In the genomic region with DNA sequence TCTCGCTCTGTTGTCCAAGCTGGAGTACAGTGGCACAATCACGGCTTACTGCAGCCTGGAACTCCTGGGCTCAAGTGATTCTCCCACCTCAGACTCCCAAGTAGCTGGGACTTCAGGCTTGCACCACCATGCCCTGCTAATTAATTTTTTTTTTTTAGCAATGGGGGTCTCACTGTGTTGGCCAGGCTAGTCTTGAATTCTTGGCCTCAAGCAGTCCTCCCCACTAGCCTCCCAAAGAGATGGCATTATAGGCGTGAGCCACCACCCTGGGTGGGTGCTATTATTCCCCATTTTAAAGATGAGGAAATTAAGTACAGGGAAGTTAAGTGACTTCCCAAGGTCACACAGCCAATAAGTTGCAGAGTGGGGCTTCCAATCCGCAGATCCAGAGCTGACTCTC, we compare ENCODE assay signal across 12 cellular contexts. TPM values are rescaled to one million over a fixed set of nuclear protein-coding genes. Genes with fewer than 3 reads are reported as not detected.
DNase-seq lines count a peak whose midpoint lies in the region; ATAC-seq and TF ChIP-seq lines count a peak whose summit lies in the region.
"Had no signal": no experiment of that assay in that cellular context is flagged by ENCODE, and none has a peak within 500 bp of the region (broad histone marks: within the 10 kb centered on the region; RNA-seq: fewer than 3 reads in every experiment).

No MANE protein-coding gene starts in this region.

- H3K4me1 ChIP-seq in CD8-positive, alpha-beta T cell (ENCODE audit: insufficient read depth, low read length): peaks cover 14% of the 10 kb centered on the region
- peaks cover 24 to 28% of the 10 kb centered on the region in 2 experiments for H3K4me1 ChIP-seq in neutrophil (ENCODE audit: control insufficient read depth in 1 of 2, insufficient read depth in 1 of 2, low read depth in 1 of 2, low read length in 1 of 2)

- no peak overlapping the region for H3K27ac ChIP-seq in CD8-positive, alpha-beta T cell (ENCODE audit: low read depth, low read length)
- H3K27ac ChIP-seq in HL-60 (replicated peaks): no peak overlapping the region; the same call in 1 of the 2 replicates
- peak overlapping the region; percentile 74 for H3K27ac ChIP-seq in neutrophil

- H3K27me3 Mint-ChIP-seq in CD8-positive, alpha-beta T cell (ENCODE audit: low read depth): no peaks in the 10 kb centered on the region
- H3K27me3 Mint-ChIP-seq in brain: peaks cover 17% of the 10 kb centered on the region

- H3K9me3 Mint-ChIP-seq in CD8-positive, alpha-beta T cell: no peaks in the 10 kb centered on the region
- peaks cover 0 to 3% (median 0%) of the 10 kb centered on the region in 5 experiments for H3K9me3 Mint-ChIP-seq in brain
- H3K9me3 Mint-ChIP-seq: GM23338 had no signal

- H3K36me3 Mint-ChIP-seq in CD8-positive, alpha-beta T cell: peaks cover 42% of the 10 kb centered on the region
- H3K36me3 Mint-ChIP-seq in brain: peaks cover 35% of the 10 kb centered on the region

- POLR2A ChIA-PET in CD8-positive, alpha-beta T cell (lab: Charles Lee): interaction anchor here (0.9 to 3.7 kb wide), 3 partner anchors 46 to 121 kb away, joined by 3 to 47 read pairs (median 4); partner anchors contain the start of gene TMEM267

- no peaks in the 10 kb centered on the region for H3K9me3 ChIP-seq in CD8-positive, alpha-beta T cell (ENCODE audit: low read length)
- H3K9me3 ChIP-seq in neutrophil: no peaks in the 10 kb centered on the region

- no peak overlapping the region for H3K4me3 ChIP-seq in CD8-positive, alpha-beta T cell (ENCODE audit: low read depth, low read length)
- H3K4me3 ChIP-seq in HL-60 (replicated peaks; ENCODE audit: insufficient read depth, low read length) (peak overlapping the region; percentile 74), neutrophil (ENCODE audit: low read depth in 1 of 2, low read length in 1 of 2) (no peak overlapping the region)

- no peaks in the 10 kb centered on the region for H3K36me3 ChIP-seq in CD8-positive, alpha-beta T cell (ENCODE audit: insufficient read depth, low read length)
- H3K36me3 ChIP-seq in neutrophil: peaks cover 4% of the 10 kb centered on the region

- ATAC-seq in CD8-positive, alpha-beta T cell: no peak
- no peak for ATAC-seq in GM19463 (IDR thresholded peaks at IDR 0.05; ENCODE audit: unreplicated experiment)

- peaks cover 66% of the 10 kb centered on the region for H3K4me1 Mint-ChIP-seq in CD8-positive, alpha-beta T cell (ENCODE audit: low read depth)
- H3K4me1 Mint-ChIP-seq in brain: peaks cover 55% of the 10 kb centered on the region

- no peak for DNase-seq in CD8-positive, alpha-beta T cell
- DNase-seq in HL-60 (ENCODE audit: low read depth in 1 of 2, low spot score in 1 of 2) (no peak), NCI-H1092 treated with DMSO at 0.1 percent for 48 hours (lab: John Stamatoyannopoulos, UW) (no peak), NCI-H526 treated with DMSO at 0.1 percent for 48 hours (lab: John Stamatoyannopoulos, UW) (no peak), pons (ENCODE audit: low spot score) (no peak)
- DNase-seq: activated effector memory CD4-positive, alpha-beta T cell treated with anti-CD3 and anti-CD28 coated beads, Interleukin-2, amount 50 U/mL, for 16 hours; NCI-H82; T-helper 9 cell had no signal

- CTCF ChIA-PET in CD8-positive, alpha-beta T cell (lab: Charles Lee): no interaction called here

- H3K27ac Mint-ChIP-seq in CD8-positive, alpha-beta T cell: peak overlapping the region; percentile 92
- peak overlapping the region in 3 of 5 experiments; percentile 28 to 94 (median 93) for H3K27ac Mint-ChIP-seq in brain
- H3K27ac Mint-ChIP-seq: GM23338 had no signal

- intact Hi-C loops in CD8-positive, alpha-beta T cell (cut with DNase I, micrococcal nuclease): loop anchor here (5.0 to 10.0 kb wide), 8 partner anchors 122 to 1680 kb away; partner anchors contain the start of genes ZNF131 (in 2 of the 2), FBXO4 (in 1 of the 2), HMGCS1 (in 1 of the 2) and TMEM267 (in 1 of the 2)

- TF ChIP-seq CTCF in CD8-positive, alpha-beta T cell (IDR thresholded peaks at IDR 0.05): no peak
- TF ChIP-seq CTCF in HL-60 (IDR thresholded peaks at IDR 0.05; ENCODE audit: insufficient read depth, low read length): no peak
- no peak for TF ChIP-seq CTCF in brain (conservative IDR thresholded peaks at IDR 0.05)
- TF ChIP-seq CTCF in neutrophil (IDR thresholded peaks at IDR 0.05): no peak

- peak overlapping the region; percentile 89 for H3K4me3 Mint-ChIP-seq in CD8-positive, alpha-beta T cell
- peak overlapping the region; percentile 91 to 98 (median 93) for H3K4me3 Mint-ChIP-seq in brain

- no peaks in the 10 kb centered on the region for H3K27me3 ChIP-seq in CD8-positive, alpha-beta T cell (ENCODE audit: insufficient read depth, low read length)
- H3K27me3 ChIP-seq in HL-60 (ENCODE audit: insufficient read depth, poor library complexity, severe bottlenecking): no peaks in the 10 kb centered on the region
- no peaks in the 10 kb centered on the region for H3K27me3 ChIP-seq in neutrophil

RNA-seq across cellular contexts. Expression of gene NNT, which starts 1.7 kb away (rescaled TPM):
- 10 to 100 TPM; 19.4 to 20.2 TPM for total RNA-seq in CD8-positive, alpha-beta T cell
- 52.6 TPM for polyA plus RNA-seq in brain (ENCODE audit: insufficient read depth, low read depth, low replicate concordance)

RNA-seq across cellular contexts. Expression of gene PAIP1, which starts 47.8 kb away (rescaled TPM):
- total RNA-seq in CD8-positive, alpha-beta T cell: 10 to 100 TPM; 40.3 to 45.7 TPM
- polyA plus RNA-seq in brain (ENCODE audit: insufficient read depth, low read depth, low replicate concordance): 64.7 TPM
